ENCODE assay signal across 9 cellular contexts in the genomic region with DNA sequence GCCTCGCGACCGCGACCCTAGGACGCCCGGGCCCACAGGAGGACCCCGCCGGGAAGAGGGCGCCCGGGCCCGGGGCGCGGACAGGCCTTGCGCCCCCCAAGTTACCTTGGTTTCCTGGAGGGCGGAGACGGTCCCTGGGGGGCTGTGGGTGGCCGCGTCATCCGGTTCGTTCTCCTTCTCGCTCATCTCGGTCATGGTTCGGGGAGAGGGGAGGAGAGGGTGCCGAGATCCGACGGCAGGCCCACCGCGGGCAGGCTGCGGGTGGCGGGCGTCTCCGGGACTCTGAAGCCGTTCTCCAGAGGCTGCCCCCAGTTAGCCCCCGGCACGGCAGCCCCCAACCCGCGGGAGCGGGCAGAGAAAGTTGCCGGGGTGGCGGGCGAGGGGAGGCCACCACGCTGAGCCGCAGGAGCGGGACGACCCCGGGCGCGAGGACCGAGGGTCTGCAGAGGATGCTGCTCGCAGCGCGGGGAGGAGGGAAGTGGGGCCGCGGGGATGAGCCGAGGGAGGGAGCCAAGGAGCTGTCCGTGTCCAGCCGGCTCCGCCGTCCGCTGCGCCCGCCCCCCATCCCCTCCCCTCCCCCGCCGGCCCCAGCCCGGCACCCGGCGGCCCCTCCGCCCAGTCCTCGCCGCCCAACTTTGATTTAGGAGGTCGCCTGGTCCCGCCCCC. TPM values are rescaled to one million over a fixed set of nuclear protein-coding genes. Genes with fewer than 3 reads are reported as not detected.
A peak's percentile ranks its signal among the peaks of the same experiment; 100 is the strongest.
DNase-seq lines count a peak whose midpoint lies in the region; ATAC-seq and TF ChIP-seq lines count a peak whose summit lies in the region.
"Had no signal": no experiment of that assay in that cellular context is flagged by ENCODE, and none has a peak within 500 bp of the region (broad histone marks: within the 10 kb centered on the region; RNA-seq: fewer than 3 reads in every experiment).

A gene with protein sequence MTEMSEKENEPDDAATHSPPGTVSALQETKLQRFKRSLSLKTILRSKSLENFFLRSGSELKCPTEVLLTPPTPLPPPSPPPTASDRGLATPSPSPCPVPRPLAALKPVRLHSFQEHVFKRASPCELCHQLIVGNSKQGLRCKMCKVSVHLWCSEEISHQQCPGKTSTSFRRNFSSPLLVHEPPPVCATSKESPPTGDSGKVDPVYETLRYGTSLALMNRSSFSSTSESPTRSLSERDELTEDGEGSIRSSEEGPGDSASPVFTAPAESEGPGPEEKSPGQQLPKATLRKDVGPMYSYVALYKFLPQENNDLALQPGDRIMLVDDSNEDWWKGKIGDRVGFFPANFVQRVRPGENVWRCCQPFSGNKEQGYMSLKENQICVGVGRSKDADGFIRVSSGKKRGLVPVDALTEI (minus strand): TSS at position 638 of the 666 bp plus-strand sequence. CDS start 443 bp downstream, at position 195.

- no peaks in the 10 kb centered on the region for H3K36me3 ChIP-seq in BLaER1 treated with 17β-estradiol and CSF1 and Interleukin-3, amounts not matched to agents 10 nM and 100 nM
- H3K36me3 ChIP-seq in SJSA1 (no peaks in the 10 kb centered on the region), osteoblast (ENCODE audit: insufficient read depth, low read length) (no peaks in the 10 kb centered on the region)

- peaks cover 46 to 62% (median 56%) of the 10 kb centered on the region in 11 experiments for H3K27me3 ChIP-seq in BLaER1 treated with 17β-estradiol and CSF1 and Interleukin-3, amounts not matched to agents 10 nM and 100 nM
- H3K27me3 ChIP-seq in SJSA1 (replicated peaks): peaks cover 27% of the 10 kb centered on the region
- H3K27me3 ChIP-seq in osteoblast (ENCODE audit: insufficient read depth, low read length): peaks cover 12% of the 10 kb centered on the region

- 0 out of 22 replicates have a peak within 1 kb of the TSS, but pooled peaks of 1 of the 11 experiments have one; percentile 1 for H3K27ac ChIP-seq in BLaER1 treated with 17β-estradiol and CSF1 and Interleukin-3, amounts not matched to agents 10 nM and 100 nM
- H3K27ac ChIP-seq in SJSA1 (no peak within 1 kb of the TSS), osteoblast (ENCODE audit: low read depth, low read length) (no peak within 1 kb of the TSS)

- H3K4me2 ChIP-seq in BLaER1 treated with 17β-estradiol and CSF1 and Interleukin-3, amounts not matched to agents 10 nM and 100 nM: peak within 1 kb of the TSS; percentile 85 to 99 (median 96)
- peak within 1 kb of the TSS; percentile 80 for H3K4me2 ChIP-seq in osteoblast (ENCODE audit: insufficient read depth, low read length)

- no peaks in the 10 kb centered on the region for H3K79me2 ChIP-seq in osteoblast (ENCODE audit: insufficient read depth, low read length)

- H2AFZ ChIP-seq in osteoblast (ENCODE audit: low read length): no peak within 1 kb of the TSS

- no peak for ATAC-seq in GM18873 (IDR thresholded peaks at IDR 0.05; ENCODE audit: low FRiP score, unreplicated experiment)

- peaks cover 33 to 57% (median 50%) of the 10 kb centered on the region in 10 experiments for H3K4me1 ChIP-seq in BLaER1 treated with 17β-estradiol and CSF1 and Interleukin-3, amounts not matched to agents 10 nM and 100 nM
- peaks cover 25% of the 10 kb centered on the region for H3K4me1 ChIP-seq in SJSA1 (replicated peaks)
- peaks cover 25% of the 10 kb centered on the region for H3K4me1 ChIP-seq in osteoblast (ENCODE audit: insufficient read depth, low read length)

- TF ChIP-seq CTCF in epithelial cell of proximal tubule (conservative IDR thresholded peaks at IDR 0.05; ENCODE audit: low read depth, low read length): no peak
- TF ChIP-seq CTCF in osteoblast (IDR thresholded peaks at IDR 0.05; ENCODE audit: extremely low read depth, low read depth, low read length): no peak

- no peak for DNase-seq in SJSA1 (ENCODE audit: low read depth in 1 of 2, low spot score in 2 of 2)
- DNase-seq in epithelial cell of proximal tubule (ENCODE audit: low read depth): no peak
- peak; percentile 87 for DNase-seq in osteoblast (ENCODE audit: insufficient read length, low spot score, missing footprints)
- DNase-seq in stimulated activated CD4-positive, alpha-beta T cell treated with anti-CD3 and anti-CD28 coated beads, Interleukin-4, amount 100 ng/mL, for 24 hours: no peak
- no peak for DNase-seq in activated effector memory CD4-positive, alpha-beta T cell treated with Interleukin-2 at 50 U/mL for 16 hours
- DNase-seq in activated CD4-positive, CD25-positive, alpha-beta regulatory T cell (lab: John Stamatoyannopoulos, UW): no peak

- H4K20me1 ChIP-seq in BLaER1 treated with 17β-estradiol and CSF1 and Interleukin-3, amounts not matched to agents 10 nM and 100 nM: peaks cover 0 to 43% (median 20%) of the 10 kb centered on the region in 11 experiments; a peak in 16 of 22 replicates
- peaks cover 4% of the 10 kb centered on the region for H4K20me1 ChIP-seq in osteoblast (ENCODE audit: insufficient read depth, low read length)

- peak within 1 kb of the TSS in 9 of 11 experiments; percentile 18 to 54 (median 31); a peak in 11 of 22 replicates for H3K9ac ChIP-seq in BLaER1 treated with 17β-estradiol and CSF1 and Interleukin-3, amounts not matched to agents 10 nM and 100 nM

- peak within 1 kb of the TSS; percentile 34 to 70 (median 58) for H3K4me3 ChIP-seq in BLaER1 treated with 17β-estradiol and CSF1 and Interleukin-3, amounts not matched to agents 10 nM and 100 nM
- H3K4me3 ChIP-seq in SJSA1: peak within 1 kb of the TSS; percentile 22
- peak within 1 kb of the TSS; percentile 23 for H3K4me3 ChIP-seq in epithelial cell of proximal tubule (ENCODE audit: low read depth, low read length)
- H3K4me3 ChIP-seq in osteoblast (ENCODE audit: insufficient read depth, low read length): peak within 1 kb of the TSS; percentile 60

- H3K9me3 ChIP-seq in BLaER1 treated with 17β-estradiol and CSF1 and Interleukin-3, amounts not matched to agents 10 nM and 100 nM (replicated peaks in 1 of 11): no peaks in the 10 kb centered on the region
- no peaks in the 10 kb centered on the region for H3K9me3 ChIP-seq in SJSA1 (replicated peaks)
- H3K9me3 ChIP-seq in osteoblast (ENCODE audit: low read depth, low read length): no peaks in the 10 kb centered on the region

RNA-seq across cellular contexts. Expression of the gene that starts here (rescaled TPM):
- total RNA-seq in SJSA1 (2014; rRNA removed; shearing (Covaris generic)): not detected in 2 replicates
- not detected in 2 replicates for total RNA-seq in epithelial cell of proximal tubule
- under 0.01 TPM in 1 of 2 replicates, not detected in the other for total RNA-seq in osteoblast
- total RNA-seq: T-helper 2 cell treated with Interferon-gamma antibody and Interleukin-4, amounts not matched to agents 100 ng/mL and 5 ng/mL, for 36 hours had no signal

Comparison
In these comparisons a context has a peak if more than half of its experiments do, and no peak if none do; other contexts are left out.
1. Peak in DNase-seq, H3K4me3 ChIP-seq and H3K4me2 ChIP-seq in osteoblast; RNA of the gene not detected or under 1 TPM.